Comparison of ENCODE assay signal across 1 cellular context in the genomic region with DNA sequence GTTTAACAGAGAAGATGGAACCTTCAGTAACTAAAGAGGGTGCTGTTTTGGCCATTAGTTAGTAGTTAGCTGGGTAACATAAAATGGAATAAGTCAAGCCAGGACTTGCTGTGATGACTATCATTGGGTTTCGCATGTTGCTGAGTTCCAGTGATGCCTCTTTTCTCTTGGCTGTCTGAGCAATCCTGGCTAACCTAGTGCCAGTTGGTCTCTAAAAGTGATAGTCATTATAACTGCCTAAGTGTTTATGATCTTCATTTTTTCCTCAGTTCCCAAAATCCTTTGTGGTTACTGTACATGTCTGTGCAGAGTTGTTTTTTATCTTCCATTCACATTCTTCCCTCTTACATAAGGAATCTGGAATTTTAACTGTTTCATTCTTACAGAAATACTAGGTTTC.
TF ChIP-seq lines count a peak whose summit lies in the region.

No MANE protein-coding gene starts in this region.

TF ChIP-seq in endothelial cell of umbilical vein, 7 proteins besides CTCF, POLR2A, EP300 and RAD21:
- TF ChIP-seq, protein P1, sequence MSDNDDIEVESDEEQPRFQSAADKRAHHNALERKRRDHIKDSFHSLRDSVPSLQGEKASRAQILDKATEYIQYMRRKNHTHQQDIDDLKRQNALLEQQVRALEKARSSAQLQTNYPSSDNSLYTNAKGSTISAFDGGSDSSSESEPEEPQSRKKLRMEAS (IDR thresholded peaks at IDR 0.05; ENCODE audit: insufficient read depth, insufficient read length) = no peak
- TF ChIP-seq FOS (IDR thresholded peaks at IDR 0.05; ENCODE audit: borderline replicate concordance, insufficient read depth, low read length) = no peak
- no peak for TF ChIP-seq POLR2AphosphoS5 (IDR thresholded peaks at IDR 0.05; ENCODE audit: insufficient read depth, low read depth, low read length)
- TF ChIP-seq GATA2 (IDR thresholded peaks at IDR 0.05; ENCODE audit: insufficient read depth, insufficient read length, low read depth, low read length) = no peak
- TF ChIP-seq MYC (IDR thresholded peaks at IDR 0.05; ENCODE audit: low read depth, low read length) = no peak
TF ChIP-seq in endothelial cell of umbilical vein: peak in this region for 0.
